In genomic region chr12:101590383-101590782, GRCh38 we compare ENCODE assay signal across 40 cellular contexts. TPM values are rescaled to one million over a fixed set of nuclear protein-coding genes. Genes with fewer than 3 reads are reported as not detected.
"Had no signal": no experiment of that assay in that cellular context is flagged by ENCODE, and none has a peak within 500 bp of the region (broad histone marks: within the 10 kb centered on the region; RNA-seq: fewer than 3 reads in every experiment).

No MANE protein-coding gene starts in this region.

- H3K4me3 ChIP-seq: adrenal gland, body of pancreas, breast epithelium, cardiac muscle cell had no signal

- H3K36me3 ChIP-seq: adrenal gland, brain microvascular endothelial cell, breast epithelium, cardiac muscle cell had no signal

- H3K27ac Mint-ChIP-seq: activated B cell treated with CpG ODN at 0.5 μM for 24 hours; activated CD4-positive, alpha-beta memory T cell treated with anti-CD3 and anti-CD28 coated beads for 36 hours; activated CD4-positive, alpha-beta T cell treated with anti-CD3 and anti-CD28 coated beads, Interleukin-2, amount 10 ng/mL, durations not matched to agents 24 days and 14 days; activated CD8-positive, alpha-beta T cell treated with anti-CD3 and anti-CD28 coated beads for 36 hours; activated naive CD4-positive, alpha-beta T cell treated with anti-CD3 and anti-CD28 coated beads for 36 hours; activated naive CD4-positive, alpha-beta T cell treated with anti-CD3 and anti-CD28 coated beads, Interleukin-2, amount 50 U/mL, for 72 hours; activated naive CD8-positive, alpha-beta T cell treated with anti-CD3 and anti-CD28 coated beads for 36 hours; activated T-cell treated with anti-CD3 and anti-CD28 coated beads, Interleukin-2, amount 50 U/mL, for 72 hours; activated T-helper 1 cell treated with anti-CD3 and anti-CD28 coated beads, Interleukin-12 subunit alpha, Interleukin-12 subunit beta, Interleukin-2, Interleukin-4 antibody, amounts not matched to agents 30 ng/mL and 10 ng/mL and 1 ng/mL, durations not matched to agents 14 hours and 24 hours and 36 hours; activated T-helper 17 cell treated with anti-CD3 and anti-CD28 coated beads, Interleukin-2, amount 50 U/mL, for 72 hours; T-helper 17 cell had no signal

- H3K27me3 ChIP-seq: adrenal gland, body of pancreas, brain microvascular endothelial cell, breast epithelium had no signal

- H3K36me3 Mint-ChIP-seq: activated CD4-positive, alpha-beta memory T cell treated with anti-CD3 and anti-CD28 coated beads for 36 hours; activated naive CD4-positive, alpha-beta T cell treated with anti-CD3 and anti-CD28 coated beads, Interleukin-2, amount 50 U/mL, for 72 hours; activated naive CD8-positive, alpha-beta T cell treated with anti-CD3 and anti-CD28 coated beads for 36 hours had no signal

- H3K4me3 Mint-ChIP-seq: activated B cell treated with CpG ODN at 0.5 μM for 24 hours; activated CD4-positive, alpha-beta memory T cell treated with anti-CD3 and anti-CD28 coated beads for 36 hours; activated CD4-positive, alpha-beta T cell treated with anti-CD3 and anti-CD28 coated beads, Interleukin-2, amount 10 ng/mL, durations not matched to agents 24 days and 14 days; activated CD8-positive, alpha-beta T cell treated with anti-CD3 and anti-CD28 coated beads for 36 hours; activated naive CD4-positive, alpha-beta T cell treated with anti-CD3 and anti-CD28 coated beads for 36 hours; activated naive CD8-positive, alpha-beta T cell treated with anti-CD3 and anti-CD28 coated beads for 36 hours; activated T-cell treated with anti-CD3 and anti-CD28 coated beads, Interleukin-2, amount 50 U/mL, for 4 hours; activated T-cell treated with anti-CD3 and anti-CD28 coated beads, Interleukin-2, amount 50 U/mL, for 72 hours; activated T-helper 1 cell treated with anti-CD3 and anti-CD28 coated beads, Interleukin-12 subunit alpha, Interleukin-12 subunit beta, Interleukin-2, Interleukin-4 antibody, amounts not matched to agents 30 ng/mL and 10 ng/mL and 1 ng/mL, durations not matched to agents 14 hours and 24 hours and 36 hours; activated T-helper 17 cell treated with anti-CD3 and anti-CD28 coated beads, Interleukin-2, amount 50 U/mL, for 72 hours; central memory CD8-positive, alpha-beta T cell; T-helper 17 cell had no signal

- FAIRE-seq: astrocyte, TTC549 had no signal

- H3K4me1 Mint-ChIP-seq: activated B cell treated with CpG ODN at 0.5 μM for 24 hours; activated CD4-positive, alpha-beta T cell treated with anti-CD3 and anti-CD28 coated beads, Interleukin-2, amount 10 ng/mL, durations not matched to agents 24 days and 14 days; activated naive CD8-positive, alpha-beta T cell treated with anti-CD3 and anti-CD28 coated beads for 36 hours; activated T-helper 17 cell treated with anti-CD3 and anti-CD28 coated beads, Interleukin-2, amount 50 U/mL, for 72 hours; central memory CD8-positive, alpha-beta T cell; T-helper 17 cell had no signal

- H3K9me3 ChIP-seq: adrenal gland, body of pancreas, breast epithelium had no signal

- H3K27ac ChIP-seq: adrenal gland, body of pancreas, brain microvascular endothelial cell, breast epithelium, cardiac muscle cell, VCaP had no signal

- H3K9me3 Mint-ChIP-seq: activated B cell treated with CpG ODN at 0.5 μM for 24 hours; activated CD4-positive, alpha-beta memory T cell treated with anti-CD3 and anti-CD28 coated beads for 36 hours; activated CD4-positive, alpha-beta T cell treated with anti-CD3 and anti-CD28 coated beads, Interleukin-2, amount 10 ng/mL, durations not matched to agents 24 days and 14 days; activated CD8-positive, alpha-beta T cell treated with anti-CD3 and anti-CD28 coated beads for 36 hours; activated naive CD4-positive, alpha-beta T cell treated with anti-CD3 and anti-CD28 coated beads for 36 hours; activated naive CD4-positive, alpha-beta T cell treated with anti-CD3 and anti-CD28 coated beads, Interleukin-2, amount 50 U/mL, for 72 hours; activated T-cell treated with anti-CD3 and anti-CD28 coated beads, Interleukin-2, amount 50 U/mL, for 4 hours; activated T-cell treated with anti-CD3 and anti-CD28 coated beads, Interleukin-2, amount 50 U/mL, for 72 hours; activated T-helper 1 cell treated with anti-CD3 and anti-CD28 coated beads, Interleukin-12 subunit alpha, Interleukin-12 subunit beta, Interleukin-2, Interleukin-4 antibody, amounts not matched to agents 30 ng/mL and 10 ng/mL and 1 ng/mL, durations not matched to agents 14 hours and 24 hours and 36 hours; activated T-helper 17 cell treated with anti-CD3 and anti-CD28 coated beads, Interleukin-2, amount 50 U/mL, for 72 hours; central memory CD8-positive, alpha-beta T cell had no signal

- H3K4me1 ChIP-seq: adrenal gland, breast epithelium had no signal

- DNase-seq: activated B cell treated with CpG ODN at 0.5 μM for 24 hours; activated CD4-positive, alpha-beta memory T cell treated with anti-CD3 and anti-CD28 coated beads for 36 hours; activated CD4-positive, alpha-beta T cell treated with anti-CD3 and anti-CD28 coated beads for 4 hours; activated CD4-positive, alpha-beta T cell treated with anti-CD3 and anti-CD28 coated beads, Interleukin-2, amount 50 U/mL, for 1 hour; activated CD4-positive, alpha-beta T cell treated with anti-CD3 and anti-CD28 coated beads, Interleukin-2, amount 50 U/mL, for 4 hours; activated CD4-positive, CD25-positive, alpha-beta regulatory T cell treated with anti-CD3 and anti-CD28 coated beads, Interleukin-2, amount 50 U/mL, for 72 hours; activated CD8-positive, alpha-beta memory T cell treated with anti-CD3 and anti-CD28 coated beads, Interleukin-2, amount 50 U/mL, for 4 hours; activated CD8-positive, alpha-beta T cell treated with anti-CD3 and anti-CD28 coated beads for 36 hours; activated effector memory CD4-positive, alpha-beta T cell treated with anti-CD3 and anti-CD28 coated beads, Interleukin-2, amount 50 U/mL, for 16 hours; activated gamma-delta T cell treated with Interleukin-2 at 50 U/mL for 16 hours; activated naive CD4-positive, alpha-beta T cell; activated naive CD4-positive, alpha-beta T cell treated with anti-CD3 and anti-CD28 coated beads for 36 hours; activated naive CD4-positive, alpha-beta T cell treated with anti-CD3 and anti-CD28 coated beads, Interleukin-2, amount 50 U/mL, for 16 hours; activated naive CD8-positive, alpha-beta T cell treated with anti-CD3 and anti-CD28 coated beads for 36 hours; activated T-cell treated with anti-CD3 and anti-CD28 coated beads for 4 hours; activated T-cell treated with anti-CD3 and anti-CD28 coated beads, Interleukin-2, amount 50 U/mL, for 1 hour; activated T-cell treated with anti-CD3 and anti-CD28 coated beads, Interleukin-2, amount 50 U/mL, for 4 hours; activated T-cell treated with anti-CD3 and anti-CD28 coated beads, Interleukin-2, amount 50 U/mL, for 72 hours; adrenal gland; amniotic stem cell; aorta; body of pancreas; brain microvascular endothelial cell; caudate nucleus; cerebellar nuclear complex; T-helper 17 cell had no signal

RNA-seq across cellular contexts. Expression of gene MYBPC1, which starts 4.4 kb away (rescaled TPM):
- total RNA-seq: activated B cell treated with CpG ODN at 0.5 μM for 24 hours; activated CD4-positive, alpha-beta memory T cell treated with anti-CD3 and anti-CD28 coated beads for 36 hours; activated CD4-positive, alpha-beta T cell treated with anti-CD3 and anti-CD28 coated beads, Interleukin-2, amount 10 ng/mL, durations not matched to agents 24 days and 14 days; activated CD8-positive, alpha-beta memory T cell treated with anti-CD3 and anti-CD28 coated beads for 36 hours; activated CD8-positive, alpha-beta T cell treated with anti-CD3 and anti-CD28 coated beads for 36 hours; activated naive CD4-positive, alpha-beta T cell treated with anti-CD3 and anti-CD28 coated beads for 36 hours; activated naive CD4-positive, alpha-beta T cell treated with anti-CD3 and anti-CD28 coated beads, Interleukin-2, amount 50 U/mL, for 72 hours; activated naive CD8-positive, alpha-beta T cell treated with anti-CD3 and anti-CD28 coated beads for 36 hours; activated T-cell treated with anti-CD3 and anti-CD28 coated beads, Interleukin-2, amount 50 U/mL, for 4 hours; activated T-cell treated with anti-CD3 and anti-CD28 coated beads, Interleukin-2, amount 50 U/mL, for 72 hours; activated T-helper 1 cell treated with anti-CD3 and anti-CD28 coated beads, Interleukin-12 subunit alpha, Interleukin-12 subunit beta, Interleukin-2, Interleukin-4 antibody, amounts not matched to agents 30 ng/mL and 10 ng/mL and 1 ng/mL, durations not matched to agents 14 hours and 24 hours and 36 hours; activated T-helper 17 cell treated with anti-CD3 and anti-CD28 coated beads, Interleukin-2, amount 50 U/mL, for 72 hours; aorta; astrocyte; cardiac muscle cell; chondrocyte; T-helper 1 cell treated with Interleukin-12 subunit alpha and Interleukin-12 subunit beta and Interleukin-4 antibody, amounts not matched to agents 30 ng/mL and 1 ng/mL, for 36 hours; T-helper 17 cell; T-helper 2 cell treated with Interferon-gamma antibody and Interleukin-4, amounts not matched to agents 100 ng/mL and 5 ng/mL, for 36 hours had no signal
- polyA plus RNA-seq: cardiac muscle cell had no signal
